8 cellular contexts compared by ENCODE assay signal in genomic region chr14:20412876-20413784, GRCh38. TPM values are rescaled to one million over a fixed set of nuclear protein-coding genes. Genes with fewer than 3 reads are reported as not detected.
A peak's percentile ranks its signal among the peaks of the same experiment; 100 is the strongest.
DNase-seq lines count a peak whose midpoint lies in the region; ATAC-seq and TF ChIP-seq lines count a peak whose summit lies in the region.

TEP1 (minus strand) TSS chr14:20413501; CDS start chr14:20408439, 5,062 bp downstream.

- no peak for TF ChIP-seq CTCF in fibroblast of lung (conservative IDR thresholded peaks at IDR 0.05 in 1 of 2, IDR thresholded peaks at IDR 0.05 in 1 of 2; ENCODE audit: low read depth in 1 of 2, low read length in 2 of 2)

- H3K4me1 Mint-ChIP-seq in naive B cell = peaks cover 40 to 64% (median 48%) of the 10 kb centered on the region in 3 donors

- peak within 1 kb of the TSS; percentile 88 to 100 (median 96) for H3K4me3 Mint-ChIP-seq in naive B cell

- H3K4me1 ChIP-seq in fibroblast of lung (ENCODE audit: control insufficient read depth, extremely low read depth, insufficient read depth, low read length) = no peaks in the 10 kb centered on the region

- peak within 1 kb of the TSS; percentile 89 to 99 (median 98) for H3K27ac Mint-ChIP-seq in naive B cell

- peak within 1 kb of the TSS; percentile 52 to 92 (median 74) for H3K4me3 ChIP-seq in fibroblast of lung (replicated peaks in 1 of 4; ENCODE audit: control extremely low read depth in 1 of 4, insufficient read depth in 1 of 4, low read depth in 3 of 4, low read length in 4 of 4)

- H3K9ac ChIP-seq in fibroblast of lung (ENCODE audit: insufficient read depth, low read length) = peak within 1 kb of the TSS; percentile 80

- H3K9me3 ChIP-seq in fibroblast of lung (ENCODE audit: control insufficient read depth, insufficient read depth, low read depth, low read length) = no peaks in the 10 kb centered on the region

- H3K36me3 Mint-ChIP-seq in naive B cell = no peaks in the 10 kb centered on the region

- DNase-seq in DMS153 treated with DMSO at 0.1 percent for 48 hours (lab: John Stamatoyannopoulos, UW; ENCODE audit: unreplicated experiment) (peak; percentile 72), Kasumi-1 (lab: John Stamatoyannopoulos, UW) (peak; percentile 83 to 86), RPMI8226 (peak; percentile 75), fibroblast of lung (ENCODE audit: low read depth in 2 of 2) (peak; percentile 80 to 83), naive B cell (peak; percentile 73)
- peak; percentile 48 to 58 for DNase-seq in activated T-helper 1 cell treated with anti-CD3 and anti-CD28 coated beads, Interleukin-2, amount 50 U/mL, for 16 hours (ENCODE audit: low read depth in 1 of 2, low spot score in 1 of 2)
- peak; percentile 60 to 68 for DNase-seq in stimulated activated CD8-positive, alpha-beta memory T cell treated with anti-CD3 and anti-CD28 coated beads, Interleukin-7, amount 100 ng/mL, for 48 hours (ENCODE audit: extremely low read depth in 1 of 2, low read depth in 1 of 2)

- peak within 1 kb of the TSS; percentile 92 for H2AFZ ChIP-seq in fibroblast of lung (ENCODE audit: low read length)

- no peaks in the 10 kb centered on the region for H3K9me3 Mint-ChIP-seq in naive B cell

- no peaks in the 10 kb centered on the region for H4K20me1 ChIP-seq in fibroblast of lung (ENCODE audit: control insufficient read depth, extremely low read depth, insufficient read depth, low read length)

- H3K36me3 ChIP-seq in fibroblast of lung (ENCODE audit: control insufficient read depth, insufficient read depth, low read length) = no peaks in the 10 kb centered on the region

- no peaks in the 10 kb centered on the region for H3K27me3 Mint-ChIP-seq in naive B cell

- no peaks in the 10 kb centered on the region for H3K27me3 ChIP-seq in fibroblast of lung (ENCODE audit: control insufficient read depth, insufficient read depth, low read length)

- H3K79me2 ChIP-seq in fibroblast of lung (ENCODE audit: control insufficient read depth, insufficient read depth, low read length) = peaks cover 8% of the 10 kb centered on the region

- H3K27ac ChIP-seq in fibroblast of lung (ENCODE audit: insufficient read depth, low read length) = peak within 1 kb of the TSS; percentile 80

- peak within 1 kb of the TSS; percentile 94 for H3K4me2 ChIP-seq in fibroblast of lung (ENCODE audit: extremely low read depth, insufficient read depth, low read length)

- peak; percentile 79 for ATAC-seq in GM21723 (IDR thresholded peaks at IDR 0.05; ENCODE audit: unreplicated experiment)
- ATAC-seq in naive B cell (ENCODE audit: low read depth in 2 of 2) = peak; percentile 68

RNA-seq across cellular contexts. Expression of gene TEP1, which starts in this region (rescaled TPM):
- 15.2 and 21.6 TPM in 2 replicates for total RNA-seq in fibroblast of lung
- 7.4 and 10.5 TPM in 2 replicates for polyA plus RNA-seq in fibroblast of lung
- 7.1 and 10.7 TPM in 2 replicates for polyA plus RNA-seq in fibroblast of lung (2012)
- 22.9 and 41.3 TPM in 2 replicates for polyA minus RNA-seq in fibroblast of lung (ENCODE audit: low replicate concordance)
- polyA plus RNA-seq in naive B cell (ENCODE audit: low read depth in 6 of 6) = 10 to 100 TPM in 1 of 6 donors, 1 to 10 TPM in 4, under 1 TPM in 1; 0.15 to 17.2 (median 7.7) TPM

Comparison
In these comparisons a context has a peak if more than half of its experiments do, and no peak if none do; other contexts are left out.
1. Peak in every context shown above with its lines: DNase-seq, ATAC-seq, H3K4me3 ChIP-seq and H3K27ac ChIP-seq.